Comparison of ENCODE assay signal across 8 cellular contexts in genomic region chr10:24882047-24882698, GRCh38.
DNase-seq lines count a peak whose midpoint lies in the region; ATAC-seq, FAIRE-seq and TF ChIP-seq lines count a peak whose summit lies in the region.

No MANE protein-coding gene starts in this region.

- TF ChIP-seq RAD21 in HepG2 (CRISPR knock-in tag; IDR thresholded peaks at IDR 0.05): no peak

- H3K4me3 Mint-ChIP-seq in T-cell: peak overlapping the region; percentile 67 to 78 (median 68)
- H3K4me3 Mint-ChIP-seq in chondrocyte (ENCODE audit: unreplicated experiment): no peak overlapping the region

- H3K27me3 Mint-ChIP-seq in T-cell (no peaks in the 10 kb centered on the region), chondrocyte (ENCODE audit: low read depth) (no peaks in the 10 kb centered on the region)

- POLR2A ChIA-PET in HepG2 (lab: Yijun Ruan, JAX): no interaction called here
- POLR2A ChIA-PET in T-cell (lab: Charles Lee): interaction anchor here in 1 of 2 donors (0.5 kb wide), 1 partner anchor 12 kb away, joined by 3 read pairs; no protein-coding TSS in a partner anchor

- BruUV-seq in HepG2 (replicated peaks; lab: Mats Ljungman, UMichigan): no TSS peak

- intact Hi-C loops in right lobe of liver (cut with DNase I) (no loop called here), HepG2 (cut with micrococcal nuclease; ENCODE audit: unreplicated experiment) (no loop called here), psoas muscle (cut with DNase I) (no loop called here)

- H3K9me3 Mint-ChIP-seq in T-cell: no peaks in the 10 kb centered on the region
- no peaks in the 10 kb centered on the region for H3K9me3 Mint-ChIP-seq in chondrocyte (ENCODE audit: low read depth)

- H3K27ac ChIP-seq in right lobe of liver (no peak overlapping the region), HepG2 (ENCODE audit: extremely low read length, insufficient read depth, low read length) (no peak overlapping the region), psoas muscle (no peak overlapping the region)

- H3K4me2 ChIP-seq in HepG2 (ENCODE audit: low read depth, low read length): no peak overlapping the region

- no peak overlapping the region for H3K9ac ChIP-seq in HepG2 (ENCODE audit: insufficient read depth, low read depth, low read length)

- in situ Hi-C loops in HepG2 (cut with HindIII; ENCODE audit: extremely low pct_ligation_motif_present, low pct_unique_long_range_greater_than_20kb): no loop called here

- CTCF ChIA-PET in HepG2 (lab: Yijun Ruan, JAX; ENCODE audit: low intra/inter-chr PET ratio, low total read pairs): no interaction called here
- CTCF ChIA-PET in T-cell (lab: Charles Lee): interaction anchor here in 1 of 2 donors (0.6 kb wide), 1 partner anchor 61 kb away, joined by 6 read pairs; no protein-coding TSS in a partner anchor

- TF ChIP-seq CTCF in right lobe of liver (IDR thresholded peaks at IDR 0.05): no peak
- no peak for TF ChIP-seq CTCF in HepG2 (CRISPR knock-in tag; IDR thresholded peaks at IDR 0.05)
- TF ChIP-seq CTCF in chondrocyte (IDR thresholded peaks at IDR 0.05): peak; percentile 42
- TF ChIP-seq CTCF in psoas muscle (IDR thresholded peaks at IDR 0.05): no peak

- H3K27me3 ChIP-seq in right lobe of liver: no peaks in the 10 kb centered on the region
- H3K27me3 ChIP-seq in HepG2 (ENCODE audit: control insufficient read depth in 1 of 2, insufficient read depth in 2 of 2, low read length in 2 of 2): no peaks in the 10 kb centered on the region
- H3K27me3 ChIP-seq in psoas muscle (ENCODE audit: insufficient read depth in 3 of 3, low read length in 2 of 3): no peaks in the 10 kb centered on the region

- H3K4me1 ChIP-seq in right lobe of liver (no peaks in the 10 kb centered on the region), HepG2 (ENCODE audit: insufficient read depth, low read length) (no peaks in the 10 kb centered on the region), psoas muscle (no peaks in the 10 kb centered on the region)

- no peak for FAIRE-seq in HepG2 (lab: Jason Lieb, UNC)

- no peak for TF ChIP-seq EP300 in HepG2 (IDR thresholded peaks at IDR 0.05; ENCODE audit: low read depth in 2 of 2, low read length in 2 of 2)
- no peak for TF ChIP-seq EP300 in HepG2 (CRISPR knock-in tag; IDR thresholded peaks at IDR 0.05; ENCODE audit: borderline replicate concordance)

- 57% methylated on average over 8 of the region's 11 CpGs for WGBS in right lobe of liver (ENCODE audit: insufficient coverage, low coverage, low lambda C conversion rate, missing lambda C conversion rate)
- 67% methylated on average over 11 of the region's 11 CpGs for WGBS in HepG2 (ENCODE audit: low lambda C conversion rate)
- WGBS in psoas muscle, 3 donors: 74 to 81% (median 79%) methylated on average over 11 of the region's 11 CpGs

- H3K36me3 ChIP-seq in right lobe of liver (no peaks in the 10 kb centered on the region), HepG2 (replicated peaks in 1 of 2; ENCODE audit: control insufficient read depth in 1 of 2, insufficient read depth in 2 of 2, low read length in 2 of 2) (no peaks in the 10 kb centered on the region), psoas muscle (ENCODE audit: insufficient read depth in 1 of 2, low read depth in 1 of 2) (no peaks in the 10 kb centered on the region)

- no peak overlapping the region for H2AFZ ChIP-seq in HepG2 (ENCODE audit: low read length)

- H3K4me1 Mint-ChIP-seq in T-cell (peaks cover 57 to 66% (median 62%) of the 10 kb centered on the region in 3 donors), chondrocyte (ENCODE audit: low read depth) (peaks cover 20% of the 10 kb centered on the region)

- DNase-seq in right lobe of liver (no peak), HepG2 (ENCODE audit: low spot score) (no peak), T-cell (peak; percentile 16 to 63 (median 42)), chondrocyte (ENCODE audit: low spot score) (no peak), ureter (ENCODE audit: low spot score) (peak; percentile 48), psoas muscle (no peak), NCI-H345 (lab: John Stamatoyannopoulos, UW) (no peak)

- H4K20me1 ChIP-seq in HepG2 (ENCODE audit: insufficient read depth, low read length): no peaks in the 10 kb centered on the region

- H3K4me3 ChIP-seq in right lobe of liver: no peak overlapping the region
- H3K4me3 ChIP-seq in HepG2 (replicated peaks in 1 of 3; ENCODE audit: insufficient read depth in 1 of 3, low read depth in 2 of 3, low read length in 3 of 3): no peak overlapping the region
- no peak overlapping the region for H3K4me3 ChIP-seq in psoas muscle

- H3K27ac Mint-ChIP-seq in T-cell: peak overlapping the region; percentile 96 to 97
- no peak overlapping the region for H3K27ac Mint-ChIP-seq in chondrocyte (ENCODE audit: unreplicated experiment)

- H3K36me3 Mint-ChIP-seq in T-cell (peaks cover 3% of the 10 kb centered on the region), chondrocyte (ENCODE audit: low read depth) (no peaks in the 10 kb centered on the region)

- TF ChIP-seq POLR2A in right lobe of liver (IDR thresholded peaks at IDR 0.05) (no peak), HepG2 (IDR thresholded peaks at IDR 0.05; ENCODE audit: insufficient read depth in 1 of 2, low read depth in 2 of 2, low read length in 2 of 2) (no peak)

- no peaks in the 10 kb centered on the region for H3K79me2 ChIP-seq in HepG2 (ENCODE audit: insufficient read depth, low read length)

- ATAC-seq in right lobe of liver (peak; percentile 23 to 60 (median 46)), HepG2 (no peak), T-cell (replicated peaks in 1 of 4) (peak; percentile 85 to 89 (median 88)), psoas muscle (no peak), GM21526 (IDR thresholded peaks at IDR 0.05; ENCODE audit: low FRiP score, unreplicated experiment) (no peak)

- H3K9me3 ChIP-seq in right lobe of liver (no peaks in the 10 kb centered on the region), HepG2 (ENCODE audit: low read length) (no peaks in the 10 kb centered on the region), psoas muscle (no peaks in the 10 kb centered on the region)

TF ChIP-seq in HepG2, 621 proteins besides CTCF, POLR2A, EP300 and RAD21 (continues in another document):
- TF ChIP-seq MLXIP (CRISPR knock-in tag; IDR thresholded peaks at IDR 0.05; ENCODE audit: borderline replicate concordance) (no peak), DR1 (CRISPR knock-in tag; IDR thresholded peaks at IDR 0.05) (no peak), NONO (IDR thresholded peaks at IDR 0.05) (no peak), NONO (CRISPR knock-in tag; conservative IDR thresholded peaks at IDR 0.05) (no peak), ZBTB42 (CRISPR knock-in tag; IDR thresholded peaks at IDR 0.05) (no peak), RBAK (CRISPR knock-in tag; IDR thresholded peaks at IDR 0.05) (no peak), SIX4 (CRISPR knock-in tag; IDR thresholded peaks at IDR 0.05) (no peak), ZNF205 (CRISPR knock-in tag; IDR thresholded peaks at IDR 0.05) (no peak), ZFP82 (CRISPR knock-in tag; IDR thresholded peaks at IDR 0.05; ENCODE audit: borderline replicate concordance) (no peak), ZNF329 (CRISPR knock-in tag; IDR thresholded peaks at IDR 0.05; ENCODE audit: low read depth) (no peak), POGZ (CRISPR knock-in tag; IDR thresholded peaks at IDR 0.05) (no peak), ZNF580 (CRISPR knock-in tag; IDR thresholded peaks at IDR 0.05; ENCODE audit: borderline replicate concordance, low read depth) (no peak), KDM3A (CRISPR knock-in tag; IDR thresholded peaks at IDR 0.05; ENCODE audit: low read depth) (no peak)

Comparison
In these comparisons a context has a peak if more than half of its experiments do, and no peak if none do; other contexts are left out.
1. ATAC-seq: peak in right lobe of liver (4 of 4) and T-cell (4 of 4); none in HepG2 (single experiment), psoas muscle (0 of 4) and GM21526 (single experiment).
2. DNase-seq: peak in T-cell (34 of 34) and ureter (single experiment); none in right lobe of liver (0 of 3), HepG2 (single experiment), chondrocyte (single experiment), psoas muscle (0 of 2) and NCI-H345 (single experiment).